In genomic region chr9:23799521-23799920, GRCh38 we compare ENCODE assay signal across 18 cellular contexts. TPM values are rescaled to one million over a fixed set of nuclear protein-coding genes. Genes with fewer than 3 reads are reported as not detected.
DNase-seq lines count a peak whose midpoint lies in the region; ATAC-seq and TF ChIP-seq lines count a peak whose summit lies in the region.
"Had no signal": no experiment of that assay in that cellular context is flagged by ENCODE, and none has a peak within 500 bp of the region (broad histone marks: within the 10 kb centered on the region; RNA-seq: fewer than 3 reads in every experiment).

No MANE protein-coding gene starts in this region.

- H3K9me3 ChIP-seq in neural progenitor cell (ENCODE audit: low read depth): no peaks in the 10 kb centered on the region
- H3K9me3 ChIP-seq: BLaER1, Caco-2 had no signal

- CTCF ChIA-PET in WTC11 (lab: Charles Lee): no interaction called here

- POLR2A ChIA-PET in WTC11 (lab: Charles Lee): no interaction called here

- H3F3A ChIP-seq in neural progenitor cell (ENCODE audit: low read depth): peaks cover 45% of the 10 kb centered on the region

- H3K9ac ChIP-seq in neural progenitor cell: no peak overlapping the region
- H3K9ac ChIP-seq: BLaER1 had no signal

- peaks cover 77% of the 10 kb centered on the region for H3K4me1 ChIP-seq in neural progenitor cell
- H3K4me1 ChIP-seq: BLaER1, Caco-2 had no signal

- peak overlapping the region; percentile 62 for H3K27ac ChIP-seq in neural progenitor cell
- H3K27ac ChIP-seq: 22Rv1, BLaER1, C4-2B had no signal

- peak overlapping the region; percentile 63 for H3K4me2 ChIP-seq in neural progenitor cell
- H3K4me2 ChIP-seq: BLaER1 had no signal

- H3K9me3 Mint-ChIP-seq in WTC11: no peaks in the 10 kb centered on the region
- peaks cover 4% of the 10 kb centered on the region for H3K9me3 Mint-ChIP-seq in neural progenitor cell
- peaks cover 5% of the 10 kb centered on the region for H3K9me3 Mint-ChIP-seq in activated T-cell treated with anti-CD3 and anti-CD28 coated beads, Interleukin-2, amount 50 U/mL, for 24 hours

- H3K4me1 Mint-ChIP-seq in WTC11 (peaks cover 92% of the 10 kb centered on the region), neural progenitor cell (peaks cover 14% of the 10 kb centered on the region)
- no peaks in the 10 kb centered on the region for H3K4me1 Mint-ChIP-seq in activated T-cell treated with anti-CD3 and anti-CD28 coated beads, Interleukin-2, amount 50 U/mL, for 24 hours (ENCODE audit: low read depth)
- H3K4me1 Mint-ChIP-seq: B cell; CD4-positive, CD25-positive, alpha-beta regulatory T cell had no signal

- H4K20me1 ChIP-seq in neural progenitor cell (ENCODE audit: low read depth): peaks cover 14% of the 10 kb centered on the region
- H4K20me1 ChIP-seq: BLaER1 had no signal

- peak overlapping the region; percentile 59; the same call in 1 of the 2 replicates for H3K27ac Mint-ChIP-seq in WTC11
- H3K27ac Mint-ChIP-seq in neural progenitor cell: no peak overlapping the region
- H3K27ac Mint-ChIP-seq in activated T-cell treated with anti-CD3 and anti-CD28 coated beads, Interleukin-2, amount 50 U/mL, for 24 hours: no peak overlapping the region
- H3K27ac Mint-ChIP-seq: B cell; CD4-positive, CD25-positive, alpha-beta regulatory T cell; CD8-positive, alpha-beta T cell; HFFc6 had no signal

- H3K27me3 Mint-ChIP-seq in WTC11 (ENCODE audit: low read depth) (no peaks in the 10 kb centered on the region), neural progenitor cell (ENCODE audit: insufficient read depth, low read depth) (peaks cover 3% of the 10 kb centered on the region)
- H3K27me3 Mint-ChIP-seq in activated T-cell treated with anti-CD3 and anti-CD28 coated beads, Interleukin-2, amount 50 U/mL, for 24 hours: no peaks in the 10 kb centered on the region
- H3K27me3 Mint-ChIP-seq: B cell; CD4-positive, CD25-positive, alpha-beta regulatory T cell had no signal

- TF ChIP-seq CTCF in WTC11 (IDR thresholded peaks at IDR 0.05) (no peak), neural progenitor cell (IDR thresholded peaks at IDR 0.05) (no peak)

- no peak overlapping the region; the same call in 1 of the 2 replicates for H3K4me3 Mint-ChIP-seq in WTC11
- H3K4me3 Mint-ChIP-seq in neural progenitor cell: no peak overlapping the region
- H3K4me3 Mint-ChIP-seq in activated T-cell treated with anti-CD3 and anti-CD28 coated beads, Interleukin-2, amount 50 U/mL, for 24 hours: no peak overlapping the region
- H3K4me3 Mint-ChIP-seq: B cell; CD4-positive, CD25-positive, alpha-beta regulatory T cell; CD8-positive, alpha-beta T cell; HFFc6 had no signal

- H3K79me2 ChIP-seq in neural progenitor cell (ENCODE audit: low read depth): peaks cover 84% of the 10 kb centered on the region

- H3K36me3 Mint-ChIP-seq in WTC11: no peaks in the 10 kb centered on the region
- H3K36me3 Mint-ChIP-seq in neural progenitor cell: peaks cover 10% of the 10 kb centered on the region
- H3K36me3 Mint-ChIP-seq in activated T-cell treated with anti-CD3 and anti-CD28 coated beads, Interleukin-2, amount 50 U/mL, for 24 hours (ENCODE audit: low read depth): no peaks in the 10 kb centered on the region
- H3K36me3 Mint-ChIP-seq: CD4-positive, CD25-positive, alpha-beta regulatory T cell; CD8-positive, alpha-beta T cell had no signal

- ATAC-seq in WTC11 (no peak), HG02973 (IDR thresholded peaks at IDR 0.05; ENCODE audit: unreplicated experiment) (no peak), HG03354 (IDR thresholded peaks at IDR 0.05; ENCODE audit: poor library complexity, severe bottlenecking, unreplicated experiment) (no peak)
- ATAC-seq: CD8-positive, alpha-beta T cell had no signal

- H3K4me3 ChIP-seq in neural progenitor cell: peak overlapping the region; percentile 20
- H3K4me3 ChIP-seq: BLaER1 had no signal

- H3K27me3 ChIP-seq in neural progenitor cell: no peaks in the 10 kb centered on the region
- H3K27me3 ChIP-seq: BLaER1 had no signal

- peak; percentile 52 for DNase-seq in NCI-H82 (lab: John Stamatoyannopoulos, UW)
- DNase-seq in NCI-H82 treated with DMSO at 0.1 percent for 48 hours (lab: John Stamatoyannopoulos, UW; ENCODE audit: unreplicated experiment): no peak
- DNase-seq in WTC11 (ENCODE audit: low spot score): no peak
- peak; percentile 61 for DNase-seq in neural progenitor cell (ENCODE audit: low spot score)
- no peak for DNase-seq in activated T-cell treated with anti-CD3 and anti-CD28 coated beads, Interleukin-2, amount 50 U/mL, for 24 hours
- DNase-seq: Caco-2; CD4-positive, CD25-positive, alpha-beta regulatory T cell; CD8-positive, alpha-beta T cell; DMS153; DND-41; H7; HFFc6 had no signal

- no peaks in the 10 kb centered on the region for H3K36me3 ChIP-seq in neural progenitor cell
- H3K36me3 ChIP-seq: BLaER1 had no signal

- no peak overlapping the region for H2AFZ ChIP-seq in neural progenitor cell (replicated peaks)

TF ChIP-seq in WTC11, 78 proteins besides CTCF, POLR2A, EP300 and RAD21:
- TF ChIP-seq CREM (CRISPR knock-in tag; IDR thresholded peaks at IDR 0.05) (no peak), FOXJ3 (CRISPR knock-in tag; IDR thresholded peaks at IDR 0.05; ENCODE audit: borderline replicate concordance) (no peak)

RNA-seq across cellular contexts. Expression of gene ELAVL2, which starts 26.5 kb away (rescaled TPM):
- 22.8 to 35.9 TPM (median 26.7 TPM) in 3 replicates for total RNA-seq in WTC11 (2021)
- total RNA-seq in neural progenitor cell (ENCODE audit: low replicate concordance): 17.1 and 21.1 TPM in 2 replicates
- total RNA-seq: B cell; CD4-positive, CD25-positive, alpha-beta regulatory T cell; CD8-positive, alpha-beta T cell; HFFc6 had no signal

Comparison
In these comparisons a context has a peak if more than half of its experiments do, and no peak if none do; other contexts are left out.
1. DNase-seq: peak in NCI-H82 (single experiment) and neural progenitor cell (single experiment); none in NCI-H82 treated with DMSO at 0.1 percent for 48 hours (single experiment), WTC11 (single experiment) and activated T-cell treated with anti-CD3 and anti-CD28 coated beads, Interleukin-2, amount 50 U/mL, for 24 hours (single experiment).